Comparison of ENCODE assay signal across 11 cellular contexts in the genomic region with DNA sequence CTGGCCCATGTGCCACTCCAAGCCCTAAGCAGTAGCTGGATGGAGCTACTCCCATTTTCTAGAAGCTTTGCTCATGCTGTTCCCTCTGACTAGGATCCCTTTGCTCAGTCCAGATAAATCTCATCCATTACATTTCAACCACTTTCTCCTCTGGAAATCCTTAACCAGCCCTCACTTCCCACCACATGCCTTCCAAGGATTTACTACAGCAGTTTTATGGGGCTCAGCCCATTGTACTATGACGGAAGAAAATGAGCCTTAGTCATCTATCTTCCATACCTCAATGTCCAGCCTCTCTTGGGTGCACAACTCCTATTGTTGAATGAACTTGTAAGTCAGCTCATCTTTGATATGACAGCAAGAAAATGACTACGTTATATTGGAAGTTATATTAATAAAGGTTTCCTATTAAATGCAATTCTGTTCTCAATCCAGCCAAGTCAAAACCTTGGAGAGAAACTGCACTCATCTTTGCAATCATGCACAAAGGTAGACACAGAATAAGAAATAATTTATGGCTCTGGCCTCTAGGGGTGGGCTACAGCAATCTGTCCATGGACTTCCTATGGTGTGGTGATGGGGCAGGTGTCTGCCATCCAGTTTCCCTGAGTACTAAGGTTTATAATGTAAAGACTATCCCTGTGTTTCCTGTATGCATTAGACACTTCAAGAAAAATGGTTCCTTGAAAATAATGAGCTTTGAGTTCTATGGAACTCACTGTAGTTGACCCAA. TPM values are rescaled to one million over a fixed set of nuclear protein-coding genes. Genes with fewer than 3 reads are reported as not detected.
DNase-seq lines count a peak whose midpoint lies in the region; ATAC-seq and TF ChIP-seq lines count a peak whose summit lies in the region.
"Had no signal": no experiment of that assay in that cellular context is flagged by ENCODE, and none has a peak within 500 bp of the region (broad histone marks: within the 10 kb centered on the region; RNA-seq: fewer than 3 reads in every experiment).

No MANE protein-coding gene starts in this region.

- H3F3A ChIP-seq in PC-9 (ENCODE audit: insufficient read depth, low read depth) = peaks cover 25% of the 10 kb centered on the region; the same call in 1 of the 2 replicates

- no peak overlapping the region for H3K27ac Mint-ChIP-seq in CD4-positive, alpha-beta T cell
- H3K27ac Mint-ChIP-seq: stimulated activated naive CD8-positive, alpha-beta T cell treated with anti-CD3 and anti-CD28 coated beads, Interleukin-15, Interleukin-2, amounts not matched to agents 100 ng/mL and 50 ng/mL, for 24 hours had no signal

- H3K36me3 ChIP-seq in PC-9 (ENCODE audit: low read depth) = no peaks in the 10 kb centered on the region
- H3K36me3 ChIP-seq: gastroesophageal sphincter had no signal

- H3K27me3 Mint-ChIP-seq in CD4-positive, alpha-beta T cell = peaks cover 60% of the 10 kb centered on the region

- H4K20me1 ChIP-seq in PC-9 (ENCODE audit: insufficient read depth) = no peaks in the 10 kb centered on the region

- no peak for DNase-seq in CD4-positive, alpha-beta T cell
- no peak for DNase-seq in PC-9
- peak; percentile 33 for DNase-seq in iPS-NIHi11 (ENCODE audit: low spot score)
- DNase-seq in mucosa of gallbladder (ENCODE audit: low spot score) = no peak
- DNase-seq in UCSD-AML1 (lab: John Stamatoyannopoulos, UW; ENCODE audit: unreplicated experiment) = no peak
- DNase-seq in activated CD8-positive, alpha-beta memory T cell treated with anti-CD3 and anti-CD28 coated beads, Interleukin-2, amount 50 U/mL, for 48 hours = no peak
- DNase-seq: right cardiac atrium had no signal

- peaks cover 15% of the 10 kb centered on the region for H3K4me1 Mint-ChIP-seq in CD4-positive, alpha-beta T cell (ENCODE audit: low read depth)

- H3K4me2 ChIP-seq in PC-9 = peak overlapping the region; percentile 48; the same call in 1 of the 2 replicates

- ATAC-seq in CD4-positive, alpha-beta T cell (ENCODE audit: poor library complexity) = no peak
- ATAC-seq in GM18517 (IDR thresholded peaks at IDR 0.05; ENCODE audit: unreplicated experiment) = peak; percentile 39
- no peak for ATAC-seq in GM21717 (IDR thresholded peaks at IDR 0.05; ENCODE audit: unreplicated experiment)
- ATAC-seq: gastroesophageal sphincter had no signal

- BruUV-seq in PC-9 (replicated peaks; lab: Mats Ljungman, UMichigan) = no TSS peak

- H3K9me3 Mint-ChIP-seq in CD4-positive, alpha-beta T cell = no peaks in the 10 kb centered on the region
- H3K9me3 Mint-ChIP-seq: stimulated activated naive CD8-positive, alpha-beta T cell treated with anti-CD3 and anti-CD28 coated beads, Interleukin-15, Interleukin-2, amounts not matched to agents 100 ng/mL and 50 ng/mL, for 24 hours had no signal

- no peak overlapping the region for H3K4me3 Mint-ChIP-seq in CD4-positive, alpha-beta T cell
- H3K4me3 Mint-ChIP-seq: stimulated activated naive CD8-positive, alpha-beta T cell treated with anti-CD3 and anti-CD28 coated beads, Interleukin-15, Interleukin-2, amounts not matched to agents 100 ng/mL and 50 ng/mL, for 24 hours had no signal

- TF ChIP-seq CTCF in CD4-positive, alpha-beta T cell (IDR thresholded peaks at IDR 0.05) = peak; percentile 14
- TF ChIP-seq CTCF in PC-9 (conservative IDR thresholded peaks at IDR 0.05) = peak; percentile 27; the same call in 1 of the 2 replicates

- no peak overlapping the region; the same call in 1 of the 2 replicates for H2AFZ ChIP-seq in PC-9

- CTCF ChIA-PET in CD4-positive, alpha-beta T cell (lab: Charles Lee) = interaction anchor here (0.6 kb wide), 1 partner anchor 28 kb away, joined by 3 read pairs; no protein-coding TSS in a partner anchor
- CTCF ChIA-PET in PC-9 (lab: Charles Lee) = interaction anchor here (0.7 kb wide), 1 partner anchor 54 kb away, joined by 3 read pairs; no protein-coding TSS in a partner anchor

- peaks cover 23% of the 10 kb centered on the region for H3K27me3 ChIP-seq in CD4-positive, alpha-beta T cell (ENCODE audit: control insufficient read depth, insufficient read depth, low read length)
- H3K27me3 ChIP-seq in PC-9 (ENCODE audit: insufficient read depth, low read depth) = no peaks in the 10 kb centered on the region
- H3K27me3 ChIP-seq: gastroesophageal sphincter had no signal

- H3K79me2 ChIP-seq in PC-9 (ENCODE audit: low read depth) = peaks cover 7% of the 10 kb centered on the region; the same call in 1 of the 2 replicates

- intact Hi-C loops in CD4-positive, alpha-beta T cell (cut with DNase I, micrococcal nuclease) = no loop called here
- intact Hi-C loops in PC-9 (cut with micrococcal nuclease; ENCODE audit: unreplicated experiment) = no loop called here

- no peak overlapping the region for H3K4me3 ChIP-seq in PC-9
- H3K4me3 ChIP-seq: gastroesophageal sphincter had no signal

- H3K36me3 Mint-ChIP-seq in CD4-positive, alpha-beta T cell (ENCODE audit: low read depth) = no peaks in the 10 kb centered on the region

- H3K27ac ChIP-seq in CD4-positive, alpha-beta T cell (ENCODE audit: low read depth, low read length) = no peak overlapping the region
- H3K27ac ChIP-seq in PC-9 = peak overlapping the region; percentile 89
- H3K27ac ChIP-seq: gastroesophageal sphincter had no signal

- POLR2A ChIA-PET in CD4-positive, alpha-beta T cell (lab: Charles Lee) = no interaction called here
- POLR2A ChIA-PET in PC-9 (lab: Charles Lee; ENCODE audit: unreplicated experiment) = no interaction called here

- H3K4me1 ChIP-seq in PC-9 (replicated peaks; ENCODE audit: insufficient read depth) = peaks cover 47% of the 10 kb centered on the region

- H3K9me3 ChIP-seq in CD4-positive, alpha-beta T cell (ENCODE audit: control insufficient read depth, low read length) = no peaks in the 10 kb centered on the region
- H3K9me3 ChIP-seq in PC-9 (ENCODE audit: insufficient read depth, low read depth) = no peaks in the 10 kb centered on the region
- H3K9me3 ChIP-seq: gastroesophageal sphincter had no signal

- H3K9me2 ChIP-seq in PC-9 (ENCODE audit: insufficient read depth) = no peaks in the 10 kb centered on the region

RNA-seq across cellular contexts. Expression of gene B4GALT6, which starts 3.4 kb away (rescaled TPM):
- under 1 TPM in 1 of 2 experiments, not detected in 1; 0.75 TPM for total RNA-seq in CD4-positive, alpha-beta T cell
- total RNA-seq in PC-9 (2021) (3.0 and 5.3 TPM in 2 replicates), mucosa of gallbladder (16.9 TPM)
